ENCODE assay signal across 21 cellular contexts in genomic region chr9:72150653-72151052, GRCh38. TPM values are rescaled to one million over a fixed set of nuclear protein-coding genes. Genes with fewer than 3 reads are reported as not detected.
"Had no signal": no experiment of that assay in that cellular context is flagged by ENCODE, and none has a peak within 500 bp of the region (broad histone marks: within the 10 kb centered on the region; RNA-seq: fewer than 3 reads in every experiment).

No MANE protein-coding gene starts in this region.

- H3K27me3 ChIP-seq: ovary had no signal

- DNase-seq: activated B cell treated with CpG ODN at 0.5 μM for 24 hours; activated CD4-positive, alpha-beta T cell treated with anti-CD3 and anti-CD28 coated beads for 48 hours; activated CD8-positive, alpha-beta memory T cell treated with anti-CD3 and anti-CD28 coated beads, Interleukin-2, amount 50 U/mL, for 4 hours; activated CD8-positive, alpha-beta T cell treated with anti-CD3 and anti-CD28 coated beads, Interleukin-2, amount 10 ng/mL, durations not matched to agents 7 days and 5 days; activated gamma-delta T cell; activated T-cell treated with anti-CD3 and anti-CD28 coated beads, Interleukin-2, amount 50 U/mL, for 48 hours; central memory CD4-positive, alpha-beta T cell; effector CD8-positive, alpha-beta T cell; head of caudate nucleus; immature natural killer cell; left cardiac atrium; naive thymus-derived CD4-positive, alpha-beta T cell; ovary; T-helper 2 cell had no signal

- H3K9me3 ChIP-seq: ovary, thoracic aorta had no signal

- H3K4me3 ChIP-seq: coronary artery, ovary, thoracic aorta had no signal

- H3K36me3 ChIP-seq: ovary, thoracic aorta had no signal

- H3K27ac ChIP-seq: coronary artery, ovary, thoracic aorta had no signal

- ATAC-seq: activated CD8-positive, alpha-beta T cell treated with anti-CD3 and anti-CD28 coated beads, Interleukin-2, amount 10 ng/mL, durations not matched to agents 7 days and 5 days; activated naive CD4-positive, alpha-beta T cell treated with anti-CD3 and anti-CD28 coated beads, Interleukin-2, amount 50 U/mL, for 72 hours; left cardiac atrium; naive thymus-derived CD4-positive, alpha-beta T cell; stimulated activated effector memory CD8-positive, alpha-beta T cell treated with anti-CD3 and anti-CD28 coated beads, Interleukin-12 subunit alpha, Interleukin-12 subunit beta, amount 100 ng/mL, for 72 hours had no signal

RNA-seq across cellular contexts. Expression of gene GDA, which starts 1.4 kb away (rescaled TPM):
- total RNA-seq: activated CD8-positive, alpha-beta T cell treated with anti-CD3 and anti-CD28 coated beads, Interleukin-2, amount 10 ng/mL, durations not matched to agents 7 days and 5 days; activated naive CD4-positive, alpha-beta T cell treated with anti-CD3 and anti-CD28 coated beads, Interleukin-2, amount 50 U/mL, for 72 hours; fibroblast of lung; lung microvascular endothelial cell; naive thymus-derived CD4-positive, alpha-beta T cell; pulmonary artery endothelial cell; thoracic aorta had no signal
- polyA plus RNA-seq: fibroblast of lung; immature natural killer cell; naive thymus-derived CD4-positive, alpha-beta T cell had no signal
